Comparison of ENCODE assay signal across 21 cellular contexts in the genomic region with DNA sequence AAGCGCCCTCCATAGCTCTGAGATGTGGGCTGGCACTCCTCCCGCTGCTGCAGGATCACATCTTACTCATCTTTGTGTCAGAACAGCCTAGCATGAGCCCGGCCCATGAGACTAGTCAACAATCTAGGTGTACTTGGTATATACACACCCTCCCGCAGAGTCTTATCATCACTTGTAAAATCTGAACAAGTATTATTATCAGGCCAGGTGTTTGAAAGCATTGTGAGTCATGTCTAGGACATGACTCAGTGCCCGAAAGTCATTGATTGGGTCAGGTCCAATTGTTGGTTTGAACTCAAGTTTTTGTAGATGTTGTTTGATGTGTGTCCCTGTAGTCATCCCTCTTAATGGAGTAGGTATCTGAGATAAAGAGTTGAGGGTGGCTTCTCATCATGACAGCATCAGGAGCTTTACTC.
A peak's percentile ranks its signal among the peaks of the same experiment; 100 is the strongest.
DNase-seq lines count a peak whose midpoint lies in the region; ATAC-seq and TF ChIP-seq lines count a peak whose summit lies in the region.
"Had no signal": no experiment of that assay in that cellular context is flagged by ENCODE, and none has a peak within 500 bp of the region (broad histone marks: within the 10 kb centered on the region; RNA-seq: fewer than 3 reads in every experiment).

No MANE protein-coding gene starts in this region.

- ATAC-seq in HCT116 (peak; percentile 62; the same call in 1 of the 2 replicates), PC-3 (peak; percentile 88), body of pancreas (peak; percentile 21)
- ATAC-seq: naive thymus-derived CD8-positive, alpha-beta T cell; right lobe of liver had no signal

- WGBS in body of pancreas, 2 donors = 39 to 56% methylated on average over 5 of the region's 5 CpGs
- 8% methylated on average over 5 of the region's 5 CpGs for WGBS in SK-N-SH (ENCODE audit: low lambda C conversion rate)

- TF ChIP-seq POLR2A in HCT116 (IDR thresholded peaks at IDR 0.05; ENCODE audit: borderline replicate concordance, extremely low read depth, insufficient read depth, insufficient read length) = no peak
- no peak for TF ChIP-seq POLR2A in body of pancreas (IDR thresholded peaks at IDR 0.05)

- H3K4me2 ChIP-seq in HCT116 (ENCODE audit: low read length) (no peak overlapping the region), PC-3 (ENCODE audit: low read length) (no peak overlapping the region), SK-N-SH (no peak overlapping the region)

- H3K36me3 ChIP-seq in HCT116 (ENCODE audit: control insufficient read depth in 1 of 2, insufficient read depth in 2 of 2, low read length in 2 of 2) (no peaks in the 10 kb centered on the region), PC-3 (ENCODE audit: low read depth, low read length) (no peaks in the 10 kb centered on the region), body of pancreas (replicated peaks in 1 of 2; ENCODE audit: insufficient read depth in 1 of 2, low read depth in 2 of 2) (no peaks in the 10 kb centered on the region), SK-N-SH (replicated peaks in 1 of 2; ENCODE audit: control insufficient read depth in 1 of 2, insufficient read depth in 2 of 2, low read length in 1 of 2) (no peaks in the 10 kb centered on the region)
- H3K36me3 ChIP-seq: right lobe of liver, tibial nerve had no signal

- RAD21 ChIA-PET in HCT116 (lab: Charles Lee; ENCODE audit: low non-redundant PET in 1 of 2, low total read pairs in 2 of 2, uncharacterized antibody in 2 of 2, unreplicated experiment in 2 of 2) = no interaction called here

- intact Hi-C loops in HCT116 (cut with micrococcal nuclease) (no loop called here), PC-3 (cut with micrococcal nuclease) (no loop called here), body of pancreas (cut with DNase I) (no loop called here)

- TF ChIP-seq CTCF in HCT116 (IDR thresholded peaks at IDR 0.05 in 2 of 3, conservative IDR thresholded peaks at IDR 0.05 in 1 of 3; ENCODE audit: borderline replicate concordance in 1 of 3, insufficient read depth in 1 of 3, low read depth in 2 of 3, low read length in 2 of 3) (no peak), PC-3 (conservative IDR thresholded peaks at IDR 0.05; ENCODE audit: low read depth, low read length) (no peak), body of pancreas (IDR thresholded peaks at IDR 0.05) (no peak), SK-N-SH (IDR thresholded peaks at IDR 0.05) (no peak)

- CTCF ChIA-PET in HCT116 (lab: Charles Lee) = no interaction called here
- CTCF ChIA-PET in PC-3 (lab: Charles Lee) = no interaction called here
- CTCF ChIA-PET in SK-N-SH (lab: Yijun Ruan, JAX) = no interaction called here

- no peak overlapping the region for H3K9ac ChIP-seq in HCT116 (ENCODE audit: low read length)
- H3K9ac ChIP-seq in PC-3 (ENCODE audit: low read length) = no peak overlapping the region
- no peak overlapping the region for H3K9ac ChIP-seq in SK-N-SH

- H3K27me3 ChIP-seq in HCT116 (ENCODE audit: insufficient read depth, low read length) (no peaks in the 10 kb centered on the region), PC-3 (ENCODE audit: low read length) (peaks cover 11% of the 10 kb centered on the region), body of pancreas (no peaks in the 10 kb centered on the region), SK-N-SH (ENCODE audit: insufficient read depth) (no peaks in the 10 kb centered on the region; the same call in 1 of the 2 replicates)
- H3K27me3 ChIP-seq: tibial nerve had no signal

- H3K4me3 ChIP-seq in HCT116 (replicated peaks in 1 of 2; ENCODE audit: low read depth in 1 of 2, low read length in 2 of 2) (no peak overlapping the region), PC-3 (ENCODE audit: low read length) (no peak overlapping the region), body of pancreas (no peak overlapping the region), SK-N-SH (ENCODE audit: low read depth in 2 of 2, low read length in 1 of 2) (no peak overlapping the region)
- H3K4me3 ChIP-seq: right lobe of liver, tibial nerve had no signal

- H2AFZ ChIP-seq in HCT116 (ENCODE audit: low read depth, low read length, poor library complexity, severe bottlenecking) (no peak overlapping the region), PC-3 (ENCODE audit: low read length) (no peak overlapping the region), SK-N-SH (ENCODE audit: low read depth) (no peak overlapping the region)

- H3K79me2 ChIP-seq in HCT116 (ENCODE audit: insufficient read depth, low read length) (no peaks in the 10 kb centered on the region), PC-3 (ENCODE audit: low read length) (no peaks in the 10 kb centered on the region), SK-N-SH (ENCODE audit: insufficient read depth) (no peaks in the 10 kb centered on the region)

- H3K9me3 ChIP-seq in HCT116 (ENCODE audit: control insufficient read depth in 1 of 2, insufficient read depth in 1 of 2, low read depth in 1 of 2, low read length in 2 of 2) (no peaks in the 10 kb centered on the region), PC-3 (ENCODE audit: low read length) (no peaks in the 10 kb centered on the region), body of pancreas (no peaks in the 10 kb centered on the region), SK-N-SH (no peaks in the 10 kb centered on the region; the same call in 1 of the 2 replicates)
- H3K9me3 ChIP-seq: right lobe of liver, tibial nerve had no signal

- no peaks in the 10 kb centered on the region for H4K20me1 ChIP-seq in HCT116 (ENCODE audit: insufficient read depth)
- 0 out of 2 replicates have a peak, but pooled peaks cover 3% of the 10 kb centered on the region for H4K20me1 ChIP-seq in PC-3 (ENCODE audit: low read length)
- no peaks in the 10 kb centered on the region for H4K20me1 ChIP-seq in SK-N-SH (ENCODE audit: insufficient read depth)

- BruUV-seq in HCT116 (replicated peaks; lab: Mats Ljungman, UMichigan) (no TSS peak), PC-3 (replicated peaks; lab: Mats Ljungman, UMichigan) (no TSS peak)

- H3K4me1 ChIP-seq in HCT116 (ENCODE audit: control insufficient read depth in 1 of 2, insufficient read depth in 2 of 2, low read length in 2 of 2) (no peaks in the 10 kb centered on the region), PC-3 (ENCODE audit: insufficient read depth, low read length) (peaks cover 10% of the 10 kb centered on the region; the same call in 1 of the 2 replicates), body of pancreas (no peaks in the 10 kb centered on the region), SK-N-SH (ENCODE audit: control insufficient read depth in 1 of 2, insufficient read depth in 2 of 2, low read depth in 1 of 2, low read length in 1 of 2) (no peaks in the 10 kb centered on the region; a peak in 1 of 4 replicates)
- H3K4me1 ChIP-seq: right lobe of liver, tibial nerve had no signal

- H3K27ac ChIP-seq in HCT116 (ENCODE audit: low read depth, low read length) = no peak overlapping the region
- peak overlapping the region; percentile 48; the same call in 1 of the 2 replicates for H3K27ac ChIP-seq in PC-3 (ENCODE audit: low read length)
- no peak overlapping the region for H3K27ac ChIP-seq in body of pancreas
- H3K27ac ChIP-seq in SK-N-SH (ENCODE audit: low read depth in 2 of 2, low read length in 1 of 2) = no peak overlapping the region
- H3K27ac ChIP-seq: right lobe of liver, tibial nerve had no signal

- POLR2A ChIA-PET in HCT116 (lab: Charles Lee) = no interaction called here
- POLR2A ChIA-PET in PC-3 (lab: Charles Lee; ENCODE audit: unreplicated experiment) = interaction anchor here (0.7 kb wide), 1 partner anchor 859 kb away, joined by 11 read pairs; no protein-coding TSS in a partner anchor
- POLR2A ChIA-PET in SK-N-SH (lab: Yijun Ruan, JAX) = no interaction called here

- DNase-seq in HCT116 (ENCODE audit: low read depth, low spot score) = peak; percentile 15
- DNase-seq in PC-3 = peak; percentile 97
- no peak for DNase-seq in body of pancreas
- DNase-seq in mucosa of gallbladder (ENCODE audit: low spot score) = peak; percentile 53
- no peak for DNase-seq in NCI-H2171 (lab: John Stamatoyannopoulos, UW)
- DNase-seq in SK-N-SH = no peak
- DNase-seq in stimulated activated CD4-positive, alpha-beta T cell treated with anti-CD3 and anti-CD28 coated beads, Interleukin-4, amount 100 ng/mL, for 4 hours = no peak
- DNase-seq: activated CD4-positive, alpha-beta T cell treated with anti-CD3 and anti-CD28 coated beads for 4 hours; activated effector memory CD4-positive, alpha-beta T cell treated with anti-CD3 and anti-CD28 coated beads, Interleukin-2, amount 50 U/mL, for 16 hours; DMS79; foreskin melanocyte; H9; kidney glomerular epithelial cell; mesendoderm; naive thymus-derived CD8-positive, alpha-beta T cell; NCI-H1092 treated with DMSO at 0.1 percent for 48 hours; NCI-H2081 treated with DMSO at 0.1 percent for 48 hours; NK-92 treated with Interleukin-12 subunit alpha and Interleukin-12 subunit beta, amount 100 ng/mL, for 24 hours; right lobe of liver; stimulated activated naive CD4-positive, alpha-beta T cell had no signal

- no peak for TF ChIP-seq RAD21 in HCT116 (IDR thresholded peaks at IDR 0.05; ENCODE audit: low read depth)
- no peak for TF ChIP-seq RAD21 in SK-N-SH (IDR thresholded peaks at IDR 0.05; ENCODE audit: low read length)

- H3F3A ChIP-seq in PC-3 (ENCODE audit: low read length, unreplicated experiment) (peaks cover 8% of the 10 kb centered on the region), SK-N-SH (replicated peaks; ENCODE audit: insufficient read depth) (no peaks in the 10 kb centered on the region)

- no peaks in the 10 kb centered on the region for H3K9me2 ChIP-seq in HCT116 (ENCODE audit: insufficient read depth)
- H3K9me2 ChIP-seq in PC-3 (replicated peaks; ENCODE audit: low read length) = no peaks in the 10 kb centered on the region
- H3K9me2 ChIP-seq in SK-N-SH = no peaks in the 10 kb centered on the region

- no peak for TF ChIP-seq EP300 in SK-N-SH (IDR thresholded peaks at IDR 0.05; ENCODE audit: borderline replicate concordance in 1 of 2, low read depth in 1 of 2, low read length in 1 of 2)

TF ChIP-seq in HCT116, 20 proteins besides CTCF, POLR2A, EP300 and RAD21 (continues in another document):
- no peak for TF ChIP-seq EZH2phosphoT487 (IDR thresholded peaks at IDR 0.05; ENCODE audit: borderline replicate concordance)
- no peak for TF ChIP-seq SIN3A (IDR thresholded peaks at IDR 0.05; ENCODE audit: low read depth)
- no peak for TF ChIP-seq POLR2AphosphoS5 (IDR thresholded peaks at IDR 0.05; ENCODE audit: low read depth, low read length)
- no peak for TF ChIP-seq CEBPB (IDR thresholded peaks at IDR 0.05; ENCODE audit: low read depth)
- TF ChIP-seq EGR1 (IDR thresholded peaks at IDR 0.05; ENCODE audit: low read depth) = no peak
- peak; percentile 65 for TF ChIP-seq TCF7L2 (IDR thresholded peaks at IDR 0.05; ENCODE audit: borderline replicate concordance, extremely low read depth, insufficient read depth, insufficient read length)

TF ChIP-seq in SK-N-SH, 30 proteins besides CTCF, POLR2A, EP300 and RAD21 (continues in another document):
- TF ChIP-seq IRF3 (IDR thresholded peaks at IDR 0.05; ENCODE audit: low read depth, low read length) = no peak

Comparison
In these comparisons a context has a peak if more than half of its experiments do, and no peak if none do; other contexts are left out.
1. ATAC-seq: peak in every context shown above with its lines; median percentile 88 in PC-3; 62 in HCT116; 21 in body of pancreas.
2. DNase-seq: peak in HCT116 (single experiment), PC-3 (single experiment) and mucosa of gallbladder (single experiment); none in body of pancreas (0 of 4), NCI-H2171 (single experiment), SK-N-SH (single experiment) and stimulated activated CD4-positive, alpha-beta T cell treated with anti-CD3 and anti-CD28 coated beads, Interleukin-4, amount 100 ng/mL, for 4 hours (0 of 2).